In genomic region chr2:209423562-209424541, GRCh38 we compare ENCODE assay signal across 8 cellular contexts. TPM values are rescaled to one million over a fixed set of nuclear protein-coding genes. Genes with fewer than 3 reads are reported as not detected.
DNase-seq lines count a peak whose midpoint lies in the region; ATAC-seq and TF ChIP-seq lines count a peak whose summit lies in the region.

Gene MAP2 (plus strand): TSS chr2:209424047. CDS start chr2:209653171, 229,124 bp downstream.

- peak; percentile 98 for ATAC-seq in GM21423 (IDR thresholded peaks at IDR 0.05; ENCODE audit: unreplicated experiment)
- peak; percentile 98 for ATAC-seq in mucosa of descending colon

- peak within 1 kb of the TSS; percentile 73 for H3K4me3 ChIP-seq in epithelial cell of esophagus (ENCODE audit: low read length)
- no peak within 1 kb of the TSS for H3K4me3 ChIP-seq in mucosa of descending colon

- intact Hi-C loops in mucosa of descending colon (cut with DNase I, micrococcal nuclease), result no loop called here

- DNase-seq in COLO829 (ENCODE audit: low spot score) (peak; percentile 69), HT1080 (ENCODE audit: low read depth) (peak; percentile 75), NOMO-1 (lab: John Stamatoyannopoulos, UW; ENCODE audit: unreplicated experiment in 2 of 2) (peak; percentile 67 to 90), activated T-cell treated with anti-CD3 and anti-CD28 coated beads for 4 hours (peak; percentile 24), epithelial cell of esophagus (ENCODE audit: low read depth) (peak; percentile 87), mucosa of descending colon (peak; percentile 68 to 81 (median 77))
- DNase-seq in stimulated activated CD8-positive, alpha-beta memory T cell treated with anti-CD3 and anti-CD28 coated beads, Interleukin-4, amount 100 ng/mL, for 1 hour (ENCODE audit: low read depth in 2 of 2, low spot score in 1 of 2), result peak; percentile 0 to 8

- peak; percentile 45 for TF ChIP-seq CTCF in epithelial cell of esophagus (IDR thresholded peaks at IDR 0.05; ENCODE audit: insufficient read depth, low read depth, low read length, missing control alignments)
- TF ChIP-seq CTCF in mucosa of descending colon (IDR thresholded peaks at IDR 0.05), result peak; percentile 73

- H3K9me3 ChIP-seq in mucosa of descending colon, result no peaks in the 10 kb centered on the region

- no peaks in the 10 kb centered on the region for H3K36me3 ChIP-seq in mucosa of descending colon (ENCODE audit: low read depth)

- no peaks in the 10 kb centered on the region for H3K4me1 ChIP-seq in mucosa of descending colon (ENCODE audit: low read depth)

RNA-seq across cellular contexts. Expression of gene MAP2, which starts in this region (rescaled TPM):
- total RNA-seq in HT1080 (2014; rRNA removed; shearing (Covaris generic)), result 0.77 and 1.5 TPM in 2 replicates
- 0.34 and 0.48 TPM in 2 replicates for polyA plus RNA-seq in HT1080 (2015; cell fraction: cytosol; rRNA removed)
- polyA plus RNA-seq in HT1080 (2015; cell fraction: nucleus; rRNA removed), result 0.68 and 1.9 TPM in 2 replicates
- total RNA-seq in mucosa of descending colon, result 1 to 10 TPM; 2.3 to 8.4 (median 2.5) TPM

Comparison
In these comparisons a context has a peak if more than half of its experiments do, and no peak if none do; other contexts are left out.
1. DNase-seq: peak in every context shown above with its lines; median percentile 87 in epithelial cell of esophagus; 78 in NOMO-1; 77 in mucosa of descending colon; 75 in HT1080; 69 in COLO829; 24 in activated T-cell treated with anti-CD3 and anti-CD28 coated beads for 4 hours; 4 in stimulated activated CD8-positive, alpha-beta memory T cell treated with anti-CD3 and anti-CD28 coated beads, Interleukin-4, amount 100 ng/mL, for 1 hour.